ENCODE assay signal across 1 cellular context in genomic region chr16:78727536-78727935, GRCh38.
TF ChIP-seq lines count a peak whose summit lies in the region.

No MANE protein-coding gene starts in this region.

TF ChIP-seq in HepG2, 621 proteins besides CTCF, POLR2A, EP300 and RAD21 (continued from another document):
- TF ChIP-seq, protein P1, sequence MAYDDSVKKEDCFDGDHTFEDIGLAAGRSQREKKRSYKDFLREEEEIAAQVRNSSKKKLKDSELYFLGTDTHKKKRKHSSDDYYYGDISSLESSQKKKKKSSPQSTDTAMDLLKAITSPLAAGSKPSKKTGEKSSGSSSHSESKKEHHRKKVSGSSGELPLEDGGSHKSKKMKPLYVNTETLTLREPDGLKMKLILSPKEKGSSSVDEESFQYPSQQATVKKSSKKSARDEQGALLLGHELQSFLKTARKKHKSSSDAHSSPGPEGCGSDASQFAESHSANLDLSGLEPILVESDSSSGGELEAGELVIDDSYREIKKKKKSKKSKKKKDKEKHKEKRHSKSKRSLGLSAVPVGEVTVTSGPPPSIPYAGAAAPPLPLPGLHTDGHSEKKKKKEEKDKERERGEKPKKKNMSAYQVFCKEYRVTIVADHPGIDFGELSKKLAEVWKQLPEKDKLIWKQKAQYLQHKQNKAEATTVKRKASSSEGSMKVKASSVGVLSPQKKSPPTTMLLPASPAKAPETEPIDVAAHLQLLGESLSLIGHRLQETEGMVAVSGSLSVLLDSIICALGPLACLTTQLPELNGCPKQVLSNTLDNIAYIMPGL (CRISPR knock-in tag; IDR thresholded peaks at IDR 0.05; ENCODE audit: borderline replicate concordance in 1 of 2, low read depth in 1 of 2) = peak in 1 of 2 experiments; percentile 21; a peak in 1 of 4 replicates
- TF ChIP-seq ZNF605 (CRISPR knock-in tag; IDR thresholded peaks at IDR 0.05) (no peak), SIX1 (CRISPR knock-in tag; IDR thresholded peaks at IDR 0.05; ENCODE audit: borderline replicate concordance) (no peak), ZNF574 (CRISPR knock-in tag; IDR thresholded peaks at IDR 0.05) (no peak), ZNF253 (CRISPR knock-in tag; IDR thresholded peaks at IDR 0.05; ENCODE audit: borderline replicate concordance) (no peak), SAP130 (CRISPR knock-in tag; IDR thresholded peaks at IDR 0.05; ENCODE audit: low read depth) (0 out of 2 replicates have a peak, but pooled peaks have one; percentile 17), HNF4G (IDR thresholded peaks at IDR 0.05; ENCODE audit: borderline replicate concordance, low read depth, low read length) (peak; percentile 89), HNF4G (CRISPR knock-in tag; IDR thresholded peaks at IDR 0.05; ENCODE audit: borderline replicate concordance, low read depth) (peak; percentile 77), SMC3 (IDR thresholded peaks at IDR 0.05; ENCODE audit: low read length) (peak; percentile 40; the same call in 1 of the 2 replicates), KAT7 (CRISPR knock-in tag; IDR thresholded peaks at IDR 0.05; ENCODE audit: borderline replicate concordance) (no peak), ATF2 (CRISPR knock-in tag; IDR thresholded peaks at IDR 0.05) (0 out of 2 replicates have a peak, but pooled peaks have one; percentile 15), FOXK1 (CRISPR knock-in tag; IDR thresholded peaks at IDR 0.05; ENCODE audit: borderline replicate concordance, low read depth) (peak; percentile 37; the same call in 1 of the 2 replicates), EHMT2 (IDR thresholded peaks at IDR 0.05; ENCODE audit: borderline replicate concordance, low read depth, low read length) (peak; percentile 72; the same call in 1 of the 2 replicates), LCORL (IDR thresholded peaks at IDR 0.05) (no peak), LCORL (CRISPR knock-in tag; IDR thresholded peaks at IDR 0.05) (0 out of 2 replicates have a peak, but pooled peaks have one; percentile 34), ESRRA (CRISPR knock-in tag; IDR thresholded peaks at IDR 0.05; ENCODE audit: low read depth) (peak; percentile 62; the same call in 1 of the 2 replicates), RXRB (CRISPR knock-in tag; IDR thresholded peaks at IDR 0.05; ENCODE audit: borderline replicate concordance) (peak; percentile 61; the same call in 1 of the 2 replicates), POGZ (CRISPR knock-in tag; IDR thresholded peaks at IDR 0.05) (peak; percentile 81), RARA (CRISPR knock-in tag; IDR thresholded peaks at IDR 0.05) (peak; percentile 50; the same call in 1 of the 2 replicates), GATAD2A (CRISPR knock-in tag; IDR thresholded peaks at IDR 0.05) (peak; percentile 59; the same call in 1 of the 2 replicates), ZNF75D (CRISPR knock-in tag; IDR thresholded peaks at IDR 0.05; ENCODE audit: borderline replicate concordance) (no peak), ZNF556 (CRISPR knock-in tag; IDR thresholded peaks at IDR 0.05; ENCODE audit: borderline replicate concordance) (no peak), ZNF256 (CRISPR knock-in tag; conservative IDR thresholded peaks at IDR 0.05) (no peak), ZNF878 (CRISPR knock-in tag; IDR thresholded peaks at IDR 0.05) (0 out of 2 replicates have a peak, but pooled peaks have one; percentile 51), ZNF652 (CRISPR knock-in tag; IDR thresholded peaks at IDR 0.05; ENCODE audit: borderline replicate concordance, low read depth) (no peak), POLR2AphosphoS2 (IDR thresholded peaks at IDR 0.05; ENCODE audit: low read depth, low read length) (no peak), ZC3H4 (CRISPR knock-in tag; IDR thresholded peaks at IDR 0.05; ENCODE audit: borderline replicate concordance) (no peak), PPARG (CRISPR knock-in tag; conservative IDR thresholded peaks at IDR 0.05) (0 out of 2 replicates have a peak, but pooled peaks have one; percentile 24), PAX8 (CRISPR knock-in tag; IDR thresholded peaks at IDR 0.05; ENCODE audit: borderline replicate concordance) (no peak), RNF2 (conservative IDR thresholded peaks at IDR 0.05; ENCODE audit: low read depth) (no peak), ETV6 (CRISPR knock-in tag; conservative IDR thresholded peaks at IDR 0.05) (no peak), ZNF230 (CRISPR knock-in tag; IDR thresholded peaks at IDR 0.05) (no peak), ZMYM4 (CRISPR knock-in tag; IDR thresholded peaks at IDR 0.05) (peak; percentile 82), CHCHD3 (CRISPR knock-in tag; IDR thresholded peaks at IDR 0.05) (no peak), SRSF4 (IDR thresholded peaks at IDR 0.05; ENCODE audit: low read depth, low read length, poor library complexity, severe bottlenecking) (no peak), FOSL2 (CRISPR knock-in tag; IDR thresholded peaks at IDR 0.05) (peak; percentile 35; the same call in 1 of the 2 replicates), NR2F1 (CRISPR knock-in tag; IDR thresholded peaks at IDR 0.05) (peak; percentile 52 to 68; a peak in 2 of 4 replicates), RCOR2 (CRISPR knock-in tag; IDR thresholded peaks at IDR 0.05) (0 out of 2 replicates have a peak, but pooled peaks have one; percentile 30), HDAC1 (CRISPR knock-in tag; IDR thresholded peaks at IDR 0.05) (no peak), ZNF614 (CRISPR knock-in tag; IDR thresholded peaks at IDR 0.05; ENCODE audit: borderline replicate concordance) (peak; percentile 60; the same call in 1 of the 2 replicates)
- TF ChIP-seq, protein P2, sequence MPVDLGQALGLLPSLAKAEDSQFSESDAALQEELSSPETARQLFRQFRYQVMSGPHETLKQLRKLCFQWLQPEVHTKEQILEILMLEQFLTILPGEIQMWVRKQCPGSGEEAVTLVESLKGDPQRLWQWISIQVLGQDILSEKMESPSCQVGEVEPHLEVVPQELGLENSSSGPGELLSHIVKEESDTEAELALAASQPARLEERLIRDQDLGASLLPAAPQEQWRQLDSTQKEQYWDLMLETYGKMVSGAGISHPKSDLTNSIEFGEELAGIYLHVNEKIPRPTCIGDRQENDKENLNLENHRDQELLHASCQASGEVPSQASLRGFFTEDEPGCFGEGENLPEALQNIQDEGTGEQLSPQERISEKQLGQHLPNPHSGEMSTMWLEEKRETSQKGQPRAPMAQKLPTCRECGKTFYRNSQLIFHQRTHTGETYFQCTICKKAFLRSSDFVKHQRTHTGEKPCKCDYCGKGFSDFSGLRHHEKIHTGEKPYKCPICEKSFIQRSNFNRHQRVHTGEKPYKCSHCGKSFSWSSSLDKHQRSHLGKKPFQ (CRISPR knock-in tag; IDR thresholded peaks at IDR 0.05; ENCODE audit: insufficient replicate concordance) = no peak
